1 cellular context compared by ENCODE assay signal in the genomic region with DNA sequence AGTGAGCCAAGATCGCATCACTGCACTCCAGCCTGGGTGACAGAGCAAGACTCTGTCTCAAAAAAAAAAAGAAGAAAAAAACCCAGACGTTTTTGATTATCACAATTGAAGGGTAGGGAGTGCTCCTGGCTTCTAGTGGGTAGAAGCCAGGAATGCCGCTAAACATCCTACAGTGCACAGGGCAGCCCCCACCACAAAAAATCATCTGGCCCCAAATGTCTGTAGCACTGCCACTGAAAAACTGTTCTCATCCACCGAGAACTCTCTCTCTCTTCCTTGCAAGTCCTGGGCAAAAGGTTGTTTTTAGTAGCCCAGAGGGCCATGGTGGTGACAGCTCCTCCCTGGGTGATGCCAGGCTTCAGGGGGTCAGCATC.
TF ChIP-seq lines count a peak whose summit lies in the region.

No MANE protein-coding gene starts in this region.

TF ChIP-seq in HCT116, 20 proteins besides CTCF, POLR2A, EP300 and RAD21:
- TF ChIP-seq ZFX (IDR thresholded peaks at IDR 0.05) = no peak
- TF ChIP-seq CBX3 (IDR thresholded peaks at IDR 0.05; ENCODE audit: low read depth) = no peak
- no peak for TF ChIP-seq YY1 (IDR thresholded peaks at IDR 0.05; ENCODE audit: extremely low read depth, insufficient replicate concordance, low read depth, low read length)
- no peak for TF ChIP-seq FOSL1 (IDR thresholded peaks at IDR 0.05; ENCODE audit: low read depth)
- TF ChIP-seq EZH2phosphoT487 (IDR thresholded peaks at IDR 0.05; ENCODE audit: borderline replicate concordance) = no peak
- TF ChIP-seq ATF3 (IDR thresholded peaks at IDR 0.05) = no peak
- no peak for TF ChIP-seq SIN3A (IDR thresholded peaks at IDR 0.05; ENCODE audit: low read depth)
- no peak for TF ChIP-seq SP1 (IDR thresholded peaks at IDR 0.05; ENCODE audit: low read depth)
- TF ChIP-seq, protein P1, sequence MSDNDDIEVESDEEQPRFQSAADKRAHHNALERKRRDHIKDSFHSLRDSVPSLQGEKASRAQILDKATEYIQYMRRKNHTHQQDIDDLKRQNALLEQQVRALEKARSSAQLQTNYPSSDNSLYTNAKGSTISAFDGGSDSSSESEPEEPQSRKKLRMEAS (IDR thresholded peaks at IDR 0.05) = no peak
- no peak for TF ChIP-seq ZBTB33 (IDR thresholded peaks at IDR 0.05; ENCODE audit: extremely low read depth, insufficient replicate concordance, low read length)
- no peak for TF ChIP-seq CEBPB (IDR thresholded peaks at IDR 0.05; ENCODE audit: low read depth)
TF ChIP-seq in HCT116: peak in this region for 0.
